In genomic region chr12:53750812-53751335, GRCh38 we compare ENCODE assay signal across 8 cellular contexts. TPM values are rescaled to one million over a fixed set of nuclear protein-coding genes. Genes with fewer than 3 reads are reported as not detected.
DNase-seq lines count a peak whose midpoint lies in the region; ATAC-seq and TF ChIP-seq lines count a peak whose summit lies in the region.

No MANE protein-coding gene starts in this region.

- H2AFZ ChIP-seq in OCI-LY1 (ENCODE audit: low read length) (no peak overlapping the region), neuron (ENCODE audit: low read depth, low read length) (peak overlapping the region; percentile 27)

- peak overlapping the region; percentile 75 for H3K9ac ChIP-seq in OCI-LY1 (ENCODE audit: low read length)

- H3K36me3 ChIP-seq in BE2C (no peaks in the 10 kb centered on the region), OCI-LY1 (ENCODE audit: insufficient read depth, low read length) (no peaks in the 10 kb centered on the region), neuron (ENCODE audit: insufficient read depth, low read length) (no peaks in the 10 kb centered on the region)

- H3K4me2 ChIP-seq in OCI-LY1 (ENCODE audit: low read length), result peak overlapping the region; percentile 76

- peak overlapping the region; percentile 94 for H3K27ac ChIP-seq in OCI-LY1 (ENCODE audit: low read depth, low read length, poor library complexity, severe bottlenecking)

- H3F3A ChIP-seq in OCI-LY1 (ENCODE audit: insufficient read depth, low read length), result 0 out of 2 replicates have a peak, but pooled peaks cover 9% of the 10 kb centered on the region

- no peaks in the 10 kb centered on the region for H3K79me2 ChIP-seq in OCI-LY1 (ENCODE audit: insufficient read depth, low read length)

- ATAC-seq in GM19397 (IDR thresholded peaks at IDR 0.05; ENCODE audit: unreplicated experiment), result peak; percentile 28

- H3K27me3 ChIP-seq in BE2C (peaks cover 84% of the 10 kb centered on the region), OCI-LY1 (ENCODE audit: insufficient read depth, low read length) (no peaks in the 10 kb centered on the region), neuron (ENCODE audit: insufficient read depth, low read length) (peaks cover 69% of the 10 kb centered on the region)

- no peaks in the 10 kb centered on the region for H3K9me2 ChIP-seq in OCI-LY1 (ENCODE audit: low read depth, low read length)

- no peaks in the 10 kb centered on the region for H4K20me1 ChIP-seq in OCI-LY1 (ENCODE audit: insufficient read depth, low read length)

- H3K4me1 ChIP-seq in BE2C, result peaks cover 3% of the 10 kb centered on the region; the same call in 1 of the 2 replicates
- peaks cover 61% of the 10 kb centered on the region for H3K4me1 ChIP-seq in OCI-LY1 (ENCODE audit: insufficient read depth, low read length, severe bottlenecking)
- peaks cover 38% of the 10 kb centered on the region for H3K4me1 ChIP-seq in neuron (ENCODE audit: insufficient read depth, low read length)

- H3K4me3 ChIP-seq in BE2C (ENCODE audit: low read depth, low read length) (peak overlapping the region; percentile 49), OCI-LY1 (ENCODE audit: low read depth, low read length, poor library complexity, severe bottlenecking) (peak overlapping the region; percentile 66), epithelial cell of proximal tubule (ENCODE audit: low read depth, low read length) (peak overlapping the region; percentile 52), neuron (ENCODE audit: low read length) (peak overlapping the region; percentile 19)

- no peaks in the 10 kb centered on the region for H3K9me3 ChIP-seq in BE2C
- H3K9me3 ChIP-seq in OCI-LY1 (ENCODE audit: low read length), result no peaks in the 10 kb centered on the region
- H3K9me3 ChIP-seq in neuron (ENCODE audit: low read length), result peaks cover 5% of the 10 kb centered on the region

- peak; percentile 33 for DNase-seq in BE2C
- no peak for DNase-seq in epithelial cell of proximal tubule (ENCODE audit: low read depth)
- DNase-seq in HT-29 (ENCODE audit: low spot score), result no peak
- DNase-seq in D341Med (ENCODE audit: low spot score), result no peak
- DNase-seq in activated CD4-positive, alpha-beta T cell treated with anti-CD3 and anti-CD28 coated beads, Interleukin-2, amount 50 U/mL, for 48 hours, result no peak

- TF ChIP-seq CTCF in BE2C (IDR thresholded peaks at IDR 0.05; ENCODE audit: low read depth, low read length) (no peak), OCI-LY1 (IDR thresholded peaks at IDR 0.05; ENCODE audit: low read length) (no peak), epithelial cell of proximal tubule (conservative IDR thresholded peaks at IDR 0.05; ENCODE audit: low read depth, low read length) (no peak)

RNA-seq across cellular contexts. Expression of gene CISTR, which starts 0.9 kb away (rescaled TPM):
- not detected for polyA plus RNA-seq in BE2C (2012; ENCODE audit: insufficient read depth, insufficient read length, low read depth)
- total RNA-seq in epithelial cell of proximal tubule, result not detected in 2 replicates
- total RNA-seq in HT-29 (2014; rRNA removed; shearing (Covaris generic)), result not detected in 2 replicates

RNA-seq across cellular contexts. Expression of gene CALCOCO1, which starts 23.6 kb away (rescaled TPM):
- 13.1 TPM for polyA plus RNA-seq in BE2C (2012; ENCODE audit: insufficient read depth, insufficient read length, low read depth)
- 16.8 and 41.2 TPM in 2 replicates for total RNA-seq in epithelial cell of proximal tubule
- total RNA-seq in HT-29 (2014; rRNA removed; shearing (Covaris generic)), result 39.9 and 64.4 TPM in 2 replicates
